ENCODE assay signal across 27 cellular contexts in genomic region chr10:133350283-133350949, GRCh38. TPM values are rescaled to one million over a fixed set of nuclear protein-coding genes. Genes with fewer than 3 reads are reported as not detected.
"Had no signal": no experiment of that assay in that cellular context is flagged by ENCODE, and none has a peak within 500 bp of the region (broad histone marks: within the 10 kb centered on the region; RNA-seq: fewer than 3 reads in every experiment).

No MANE protein-coding gene starts in this region.

- H3K4me1 Mint-ChIP-seq: nephron had no signal

- H3K4me3 Mint-ChIP-seq: activated T-helper 1 cell treated with anti-CD3 and anti-CD28 coated beads, Interleukin-12 subunit alpha, Interleukin-12 subunit beta, Interleukin-2, Interleukin-4 antibody, amounts not matched to agents 30 ng/mL and 10 ng/mL and 1 ng/mL, durations not matched to agents 14 hours and 24 hours and 36 hours; nephron; T-helper 2 cell treated with Interferon-gamma antibody and Interleukin-4, amounts not matched to agents 5 μg/mL and 100 μg/mL, for 36 hours had no signal

- H3K27ac ChIP-seq: adrenal gland, breast epithelium, heart left ventricle, thyroid gland had no signal

- H3K4me1 ChIP-seq: adrenal gland, breast epithelium, heart left ventricle, thyroid gland had no signal

- DNase-seq: activated CD4-positive, alpha-beta T cell treated with anti-CD3 and anti-CD28 coated beads, Interleukin-2, amount 50 U/mL, for 4 hours; activated gamma-delta T cell treated with Interleukin-2 at 50 U/mL for 16 hours; adrenal gland; cortex of kidney; midbrain; nucleus accumbens; posterior cingulate gyrus; retina; stimulated activated CD4-positive, alpha-beta T cell treated with anti-CD3 and anti-CD28 coated beads, Interleukin-2, amount 100 ng/mL, for 24 hours; stimulated activated naive CD4-positive, alpha-beta T cell treated with Interleukin-2 at 50 U/mL for 16 hours; thyroid gland had no signal

- H3K9me3 ChIP-seq: adrenal gland, breast epithelium, heart left ventricle, thyroid gland had no signal

- H3K36me3 ChIP-seq: adrenal gland, breast epithelium, thyroid gland had no signal

- H3K4me3 ChIP-seq: adrenal gland, breast epithelium, heart left ventricle, lung, thyroid gland had no signal

- ATAC-seq: activated naive CD4-positive, alpha-beta T cell treated with anti-CD3 and anti-CD28 coated beads, Interleukin-2, amount 50 U/mL, for 72 hours had no signal

- H3K9me3 Mint-ChIP-seq: activated naive CD4-positive, alpha-beta T cell treated with anti-CD3 and anti-CD28 coated beads, Interleukin-2, amount 50 U/mL, for 72 hours; activated T-helper 1 cell treated with anti-CD3 and anti-CD28 coated beads, Interleukin-12 subunit alpha, Interleukin-12 subunit beta, Interleukin-2, Interleukin-4 antibody, amounts not matched to agents 30 ng/mL and 10 ng/mL and 1 ng/mL, durations not matched to agents 14 hours and 24 hours and 36 hours; nephron; T-helper 2 cell treated with Interferon-gamma antibody and Interleukin-4, amounts not matched to agents 5 μg/mL and 100 μg/mL, for 36 hours had no signal

- FAIRE-seq: astrocyte, endometrium, frontal cortex, TTC549 had no signal

- H3K27ac Mint-ChIP-seq: activated naive CD4-positive, alpha-beta T cell treated with anti-CD3 and anti-CD28 coated beads, Interleukin-2, amount 50 U/mL, for 72 hours; activated T-helper 1 cell treated with anti-CD3 and anti-CD28 coated beads, Interleukin-12 subunit alpha, Interleukin-12 subunit beta, Interleukin-2, Interleukin-4 antibody, amounts not matched to agents 30 ng/mL and 10 ng/mL and 1 ng/mL, durations not matched to agents 14 hours and 24 hours and 36 hours; nephron; T-helper 2 cell treated with Interferon-gamma antibody and Interleukin-4, amounts not matched to agents 5 μg/mL and 100 μg/mL, for 36 hours had no signal

- H3K36me3 Mint-ChIP-seq: activated naive CD4-positive, alpha-beta T cell treated with anti-CD3 and anti-CD28 coated beads, Interleukin-2, amount 50 U/mL, for 72 hours had no signal

RNA-seq across cellular contexts. Expression of gene PRAP1, which starts 3.2 kb away (rescaled TPM):
- total RNA-seq: activated CD8-positive, alpha-beta memory T cell treated with anti-CD3 and anti-CD28 coated beads for 36 hours; activated naive CD4-positive, alpha-beta T cell treated with anti-CD3 and anti-CD28 coated beads, Interleukin-2, amount 50 U/mL, for 72 hours; activated T-helper 1 cell treated with anti-CD3 and anti-CD28 coated beads, Interleukin-12 subunit alpha, Interleukin-12 subunit beta, Interleukin-2, Interleukin-4 antibody, amounts not matched to agents 30 ng/mL and 10 ng/mL and 1 ng/mL, durations not matched to agents 14 hours and 24 hours and 36 hours; astrocyte; breast epithelium; frontal cortex; heart left ventricle; skeletal muscle tissue; subcutaneous adipose tissue; thyroid gland; ureter had no signal
- polyA plus RNA-seq: esophagus, heart left ventricle, lung had no signal

RNA-seq across cellular contexts. Expression of gene CALY, which starts 13.7 kb away (rescaled TPM):
- total RNA-seq: activated CD8-positive, alpha-beta memory T cell treated with anti-CD3 and anti-CD28 coated beads for 36 hours; activated naive CD4-positive, alpha-beta T cell treated with anti-CD3 and anti-CD28 coated beads, Interleukin-2, amount 50 U/mL, for 72 hours; activated T-helper 1 cell treated with anti-CD3 and anti-CD28 coated beads, Interleukin-12 subunit alpha, Interleukin-12 subunit beta, Interleukin-2, Interleukin-4 antibody, amounts not matched to agents 30 ng/mL and 10 ng/mL and 1 ng/mL, durations not matched to agents 14 hours and 24 hours and 36 hours; lung; skeletal muscle tissue; ureter had no signal
- polyA plus RNA-seq: heart left ventricle, lung had no signal
